9 cellular contexts compared by ENCODE assay signal in genomic region chr2:207869784-207870778, GRCh38.
A peak's percentile ranks its signal among the peaks of the same experiment; 100 is the strongest.
DNase-seq lines count a peak whose midpoint lies in the region; ATAC-seq and TF ChIP-seq lines count a peak whose summit lies in the region.
"Had no signal": no experiment of that assay in that cellular context is flagged by ENCODE, and none has a peak within 500 bp of the region (broad histone marks: within the 10 kb centered on the region; RNA-seq: fewer than 3 reads in every experiment).

No MANE protein-coding gene starts in this region.

- H3K27me3 Mint-ChIP-seq in GM23338 (ENCODE audit: insufficient read depth, low read depth, poor library complexity), result no peaks in the 10 kb centered on the region
- no peaks in the 10 kb centered on the region for H3K27me3 Mint-ChIP-seq in effector memory CD8-positive, alpha-beta T cell

- no peaks in the 10 kb centered on the region for H3K9me2 ChIP-seq in GM23338 (ENCODE audit: insufficient read depth)

- no peak for TF ChIP-seq CTCF in GM23338 (conservative IDR thresholded peaks at IDR 0.05; ENCODE audit: low read depth in 2 of 2)

- H3K4me3 Mint-ChIP-seq in GM23338, result no peak overlapping the region
- no peak overlapping the region for H3K4me3 Mint-ChIP-seq in effector memory CD8-positive, alpha-beta T cell

- DNase-seq in AG08396 (ENCODE audit: low spot score) (peak; percentile 52), GM23338 (ENCODE audit: low spot score) (no peak), OCI-M1 (lab: John Stamatoyannopoulos, UW) (peak; percentile 41), glomerular visceral epithelial cell (ENCODE audit: extremely low spot score) (peak; percentile 94), NCI-H2171 (lab: John Stamatoyannopoulos, UW) (no peak), DMS79 (lab: John Stamatoyannopoulos, UW) (no peak), DMS 273 treated with DMSO at 0.1 percent for 48 hours (lab: John Stamatoyannopoulos, UW) (no peak)
- no peak for DNase-seq in effector memory CD8-positive, alpha-beta T cell
- DNase-seq: activated effector memory CD4-positive, alpha-beta T cell treated with anti-CD3 and anti-CD28 coated beads, Interleukin-2, amount 50 U/mL, for 16 hours had no signal

- H3K27me3 ChIP-seq in GM23338 (ENCODE audit: insufficient read depth), result no peaks in the 10 kb centered on the region

- H3K4me3 ChIP-seq in GM23338, result no peak overlapping the region

- H3K9me3 Mint-ChIP-seq in GM23338, result no peaks in the 10 kb centered on the region
- H3K9me3 Mint-ChIP-seq in effector memory CD8-positive, alpha-beta T cell, result no peaks in the 10 kb centered on the region

- no peaks in the 10 kb centered on the region for H3F3A ChIP-seq in GM23338 (replicated peaks; ENCODE audit: low read depth)

- peaks cover 5% of the 10 kb centered on the region; the same call in 1 of the 2 replicates for H3K4me1 ChIP-seq in GM23338 (ENCODE audit: insufficient read depth)

- no peaks in the 10 kb centered on the region for H3K79me2 ChIP-seq in GM23338 (replicated peaks; ENCODE audit: insufficient read depth)

- no peak overlapping the region for H3K4me2 ChIP-seq in GM23338

- no peak for ATAC-seq in GM23338
- no peak for ATAC-seq in effector memory CD8-positive, alpha-beta T cell (replicated peaks)

- no peak overlapping the region for H2AFZ ChIP-seq in GM23338

- 0 out of 2 replicates have a peak overlapping the region, but pooled peaks have one; percentile 21 for H3K27ac Mint-ChIP-seq in GM23338
- no peak overlapping the region for H3K27ac Mint-ChIP-seq in effector memory CD8-positive, alpha-beta T cell

- H3K36me3 Mint-ChIP-seq in GM23338 (ENCODE audit: low read depth), result no peaks in the 10 kb centered on the region
- peaks cover 6% of the 10 kb centered on the region for H3K36me3 Mint-ChIP-seq in effector memory CD8-positive, alpha-beta T cell (ENCODE audit: insufficient read depth)

- no peaks in the 10 kb centered on the region for H4K20me1 ChIP-seq in GM23338 (replicated peaks; ENCODE audit: insufficient read depth)

- no peaks in the 10 kb centered on the region for H3K36me3 ChIP-seq in GM23338 (ENCODE audit: insufficient read depth)

- peaks cover 11% of the 10 kb centered on the region; the same call in 2 of the 3 replicates for H3K4me1 Mint-ChIP-seq in GM23338
- peaks cover 0 to 2% of the 10 kb centered on the region in 2 donors for H3K4me1 Mint-ChIP-seq in effector memory CD8-positive, alpha-beta T cell (ENCODE audit: low read depth in 2 of 2)

- H3K27ac ChIP-seq in GM23338 (ENCODE audit: low read depth), result peak overlapping the region; percentile 18; the same call in 1 of the 2 replicates

TF ChIP-seq in GM23338, 12 proteins besides CTCF, POLR2A, EP300 and RAD21 (continues in another document):
- TF ChIP-seq ZNF114 (CRISPR knock-in tag; IDR thresholded peaks at IDR 0.05), result no peak
- TF ChIP-seq ZNF462 (CRISPR knock-in tag; IDR thresholded peaks at IDR 0.05), result no peak
- TF ChIP-seq REST (IDR thresholded peaks at IDR 0.05; ENCODE audit: unreplicated experiment), result no peak
- TF ChIP-seq, protein P1, sequence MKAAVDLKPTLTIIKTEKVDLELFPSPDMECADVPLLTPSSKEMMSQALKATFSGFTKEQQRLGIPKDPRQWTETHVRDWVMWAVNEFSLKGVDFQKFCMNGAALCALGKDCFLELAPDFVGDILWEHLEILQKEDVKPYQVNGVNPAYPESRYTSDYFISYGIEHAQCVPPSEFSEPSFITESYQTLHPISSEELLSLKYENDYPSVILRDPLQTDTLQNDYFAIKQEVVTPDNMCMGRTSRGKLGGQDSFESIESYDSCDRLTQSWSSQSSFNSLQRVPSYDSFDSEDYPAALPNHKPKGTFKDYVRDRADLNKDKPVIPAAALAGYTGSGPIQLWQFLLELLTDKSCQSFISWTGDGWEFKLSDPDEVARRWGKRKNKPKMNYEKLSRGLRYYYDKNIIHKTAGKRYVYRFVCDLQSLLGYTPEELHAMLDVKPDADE (IDR thresholded peaks at IDR 0.05), result no peak
- no peak for TF ChIP-seq POLR2AphosphoS5 (IDR thresholded peaks at IDR 0.05; ENCODE audit: low read depth)
- no peak for TF ChIP-seq JUNB (IDR thresholded peaks at IDR 0.05; ENCODE audit: unreplicated experiment)
- no peak for TF ChIP-seq STAT1 (IDR thresholded peaks at IDR 0.05; ENCODE audit: unreplicated experiment)
- TF ChIP-seq CREB1 (CRISPR knock-in tag; IDR thresholded peaks at IDR 0.05; ENCODE audit: low read depth), result no peak
- no peak for TF ChIP-seq EZH2 (IDR thresholded peaks at IDR 0.05; ENCODE audit: low read depth, unreplicated experiment)
- TF ChIP-seq NANOG (IDR thresholded peaks at IDR 0.05; ENCODE audit: borderline replicate concordance), result no peak

Comparison
In these comparisons a context has a peak if more than half of its experiments do, and no peak if none do; other contexts are left out.
1. DNase-seq: peak in AG08396 (single experiment), OCI-M1 (single experiment) and glomerular visceral epithelial cell (single experiment); none in GM23338 (single experiment), effector memory CD8-positive, alpha-beta T cell (0 of 3), NCI-H2171 (single experiment), DMS79 (single experiment) and DMS 273 treated with DMSO at 0.1 percent for 48 hours (single experiment).